Comparison of ENCODE assay signal across 1 cellular context in the genomic region with DNA sequence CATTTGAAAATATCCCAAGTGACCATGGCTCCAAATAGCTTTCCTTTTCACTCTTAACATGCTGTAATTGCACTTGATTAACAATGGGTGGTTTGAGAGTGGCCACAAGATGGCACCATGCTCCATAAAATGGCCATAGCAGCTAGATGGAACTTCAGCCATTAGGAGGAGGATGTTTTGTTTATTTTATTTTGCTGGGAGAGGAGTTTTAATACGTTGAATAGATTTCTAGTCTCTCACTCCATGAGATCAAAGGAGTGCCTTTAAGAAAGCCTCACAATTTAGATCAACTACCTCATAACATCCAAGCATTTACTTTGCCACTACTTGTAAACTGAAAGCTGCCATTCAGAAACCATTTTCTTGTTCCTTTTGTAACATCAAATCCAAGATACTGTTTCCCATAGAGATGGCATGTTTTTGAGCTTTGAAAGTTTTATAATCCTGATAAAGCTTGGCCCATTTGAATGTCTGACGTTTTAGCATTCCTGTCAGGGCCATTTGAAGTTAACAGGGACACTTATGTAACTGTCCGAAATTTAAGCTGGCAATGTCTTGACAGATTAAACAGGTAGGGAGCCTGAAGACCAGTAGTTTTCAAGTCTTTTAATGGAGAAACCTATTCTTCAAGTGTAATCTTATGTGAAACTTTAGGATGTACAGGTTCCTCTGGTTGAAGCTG.
TF ChIP-seq lines count a peak whose summit lies in the region.

No MANE protein-coding gene starts in this region.

TF ChIP-seq in HCT116, 20 proteins besides CTCF, POLR2A, EP300 and RAD21 (continued from another document):
- TF ChIP-seq FOSL1 (IDR thresholded peaks at IDR 0.05; ENCODE audit: low read depth), result no peak
- TF ChIP-seq, protein P1, sequence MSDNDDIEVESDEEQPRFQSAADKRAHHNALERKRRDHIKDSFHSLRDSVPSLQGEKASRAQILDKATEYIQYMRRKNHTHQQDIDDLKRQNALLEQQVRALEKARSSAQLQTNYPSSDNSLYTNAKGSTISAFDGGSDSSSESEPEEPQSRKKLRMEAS (IDR thresholded peaks at IDR 0.05), result 0 out of 2 replicates have a peak, but pooled peaks have one; percentile 21
- TF ChIP-seq YY1 (IDR thresholded peaks at IDR 0.05; ENCODE audit: extremely low read depth, insufficient replicate concordance, low read depth, low read length), result peak; percentile 77
- TF ChIP-seq SRF (IDR thresholded peaks at IDR 0.05; ENCODE audit: low read depth), result no peak
